22 cellular contexts compared by ENCODE assay signal in genomic region chr21:42568377-42568776, GRCh38. TPM values are rescaled to one million over a fixed set of nuclear protein-coding genes. Genes with fewer than 3 reads are reported as not detected.
DNase-seq lines count a peak whose midpoint lies in the region; ATAC-seq and TF ChIP-seq lines count a peak whose summit lies in the region.
"Had no signal": no experiment of that assay in that cellular context is flagged by ENCODE, and none has a peak within 500 bp of the region (broad histone marks: within the 10 kb centered on the region; RNA-seq: fewer than 3 reads in every experiment).

No MANE protein-coding gene starts in this region.

- H3K4me2 ChIP-seq in BLaER1 treated with 17β-estradiol and CSF1 and Interleukin-3, amounts not matched to agents 10 nM and 100 nM: peak overlapping the region in 6 of 11 experiments; percentile 22 to 54 (median 36); a peak in 10 of 22 replicates
- H3K4me2 ChIP-seq in OCI-LY1 (ENCODE audit: low read length): no peak overlapping the region

- no peak for TF ChIP-seq EP300 in suprapubic skin (IDR thresholded peaks at IDR 0.05)

- 94% methylated on average over 18 of the region's 19 CpGs for WGBS in suprapubic skin

- TF ChIP-seq CTCF in OCI-LY1 (IDR thresholded peaks at IDR 0.05; ENCODE audit: low read length) (no peak), suprapubic skin (IDR thresholded peaks at IDR 0.05) (no peak)

- no peak overlapping the region for H3K9ac ChIP-seq in BLaER1 treated with 17β-estradiol and CSF1 and Interleukin-3, amounts not matched to agents 10 nM and 100 nM
- H3K9ac ChIP-seq in OCI-LY1 (ENCODE audit: low read length): no peak overlapping the region

- H3K9me2 ChIP-seq in OCI-LY1 (ENCODE audit: low read depth, low read length): no peaks in the 10 kb centered on the region

- H3F3A ChIP-seq in OCI-LY1 (ENCODE audit: insufficient read depth, low read length): no peaks in the 10 kb centered on the region

- H4K20me1 ChIP-seq in BLaER1 treated with 17β-estradiol and CSF1 and Interleukin-3, amounts not matched to agents 10 nM and 100 nM: peaks cover 0 to 6% (median 0%) of the 10 kb centered on the region in 11 experiments; a peak in 2 of 22 replicates
- no peaks in the 10 kb centered on the region for H4K20me1 ChIP-seq in OCI-LY1 (ENCODE audit: insufficient read depth, low read length)

- no peaks in the 10 kb centered on the region for H3K27me3 ChIP-seq in BLaER1 treated with 17β-estradiol and CSF1 and Interleukin-3, amounts not matched to agents 10 nM and 100 nM
- H3K27me3 ChIP-seq in OCI-LY1 (ENCODE audit: insufficient read depth, low read length): no peaks in the 10 kb centered on the region
- no peaks in the 10 kb centered on the region for H3K27me3 ChIP-seq in suprapubic skin
- H3K27me3 ChIP-seq: ascending aorta had no signal

- no peak for TF ChIP-seq POLR2A in suprapubic skin (IDR thresholded peaks at IDR 0.05)

- H3K9me3 ChIP-seq in BLaER1 treated with 17β-estradiol and CSF1 and Interleukin-3, amounts not matched to agents 10 nM and 100 nM (replicated peaks in 1 of 11): no peaks in the 10 kb centered on the region
- H3K9me3 ChIP-seq in OCI-LY1 (ENCODE audit: low read length) (no peaks in the 10 kb centered on the region), suprapubic skin (no peaks in the 10 kb centered on the region)
- H3K9me3 ChIP-seq: ascending aorta, prostate gland had no signal

- CTCF ChIA-PET in HEK293T (lab: Yijun Ruan, JAX): no interaction called here

- ATAC-seq in GM19397 (IDR thresholded peaks at IDR 0.05; ENCODE audit: unreplicated experiment): no peak
- ATAC-seq: left colon, T-helper 17 cell had no signal

- no peak overlapping the region for H3K27ac ChIP-seq in BLaER1 treated with 17β-estradiol and CSF1 and Interleukin-3, amounts not matched to agents 10 nM and 100 nM
- peak overlapping the region; percentile 19 for H3K27ac ChIP-seq in OCI-LY1 (ENCODE audit: low read depth, low read length, poor library complexity, severe bottlenecking)
- no peak overlapping the region for H3K27ac ChIP-seq in suprapubic skin
- H3K27ac ChIP-seq: ascending aorta, prostate gland, RWPE1, SK-N-MC had no signal

- H2AFZ ChIP-seq in OCI-LY1 (ENCODE audit: low read length): no peak overlapping the region

- peaks cover 9 to 33% (median 20%) of the 10 kb centered on the region in 10 experiments; a peak in 19 of 20 replicates for H3K4me1 ChIP-seq in BLaER1 treated with 17β-estradiol and CSF1 and Interleukin-3, amounts not matched to agents 10 nM and 100 nM
- H3K4me1 ChIP-seq in OCI-LY1 (ENCODE audit: insufficient read depth, low read length, severe bottlenecking): peaks cover 16% of the 10 kb centered on the region
- no peaks in the 10 kb centered on the region for H3K4me1 ChIP-seq in suprapubic skin
- H3K4me1 ChIP-seq: ascending aorta, prostate gland had no signal

- peak; percentile 12 for DNase-seq in islet precursor cell
- DNase-seq in suprapubic skin (ENCODE audit: low spot score in 2 of 2): peak; percentile 16 to 44
- DNase-seq in cerebellum (ENCODE audit: low spot score): no peak
- DNase-seq in HEK293T (ENCODE audit: extremely low spot score): no peak
- DNase-seq: activated CD4-positive, alpha-beta T cell treated with anti-CD3 and anti-CD28 coated beads for 4 hours; C1 segment of cervical spinal cord; Calu3; caudate nucleus; DND-41; HCEC 1CT; NCI-H1048; stimulated activated CD4-positive, alpha-beta T cell treated with anti-CD3 and anti-CD28 coated beads, Interleukin-15, amount 100 ng/mL, for 24 hours; stimulated activated naive CD4-positive, alpha-beta T cell had no signal

- H3K4me3 ChIP-seq in BLaER1 treated with 17β-estradiol and CSF1 and Interleukin-3, amounts not matched to agents 10 nM and 100 nM: no peak overlapping the region
- H3K4me3 ChIP-seq in OCI-LY1 (ENCODE audit: low read depth, low read length, poor library complexity, severe bottlenecking) (no peak overlapping the region), suprapubic skin (no peak overlapping the region)
- H3K4me3 ChIP-seq: ascending aorta, prostate gland, SK-N-MC had no signal

- no peaks in the 10 kb centered on the region for H3K79me2 ChIP-seq in OCI-LY1 (ENCODE audit: insufficient read depth, low read length)

- POLR2A ChIA-PET in HEK293T (lab: Yijun Ruan, JAX): no interaction called here

- peaks cover 0 to 75% (median 41%) of the 10 kb centered on the region in 11 experiments; a peak in 11 of 22 replicates for H3K36me3 ChIP-seq in BLaER1 treated with 17β-estradiol and CSF1 and Interleukin-3, amounts not matched to agents 10 nM and 100 nM
- H3K36me3 ChIP-seq in OCI-LY1 (ENCODE audit: insufficient read depth, low read length) (peaks cover 10% of the 10 kb centered on the region; the same call in 1 of the 2 replicates), suprapubic skin (peaks cover 52% of the 10 kb centered on the region)

TF ChIP-seq in HEK293T, 16 proteins besides CTCF, POLR2A, EP300 and RAD21:
- no peak for TF ChIP-seq SP1 (IDR thresholded peaks at IDR 0.05)

RNA-seq across cellular contexts. Expression of gene SLC37A1, which starts 54.7 kb away (rescaled TPM):
- total RNA-seq in suprapubic skin (10 to 100 TPM; 10.2 to 23.1 (median 19.6) TPM), cerebellum (24.4 TPM)

Comparison
In these comparisons a context has a peak if more than half of its experiments do, and no peak if none do; other contexts are left out.
1. DNase-seq: peak in islet precursor cell (single experiment) and suprapubic skin (2 of 2); none in cerebellum (single experiment) and HEK293T (single experiment).